Comparison of ENCODE assay signal across 8 cellular contexts in genomic region chr4:2793920-2794706, GRCh38. TPM values are rescaled to one million over a fixed set of nuclear protein-coding genes. Genes with fewer than 3 reads are reported as not detected.
DNase-seq lines count a peak whose midpoint lies in the region; ATAC-seq lines count a peak whose summit lies in the region.

No MANE protein-coding gene starts in this region.

- H3K36me3 Mint-ChIP-seq in dendritic cell treated with granulocyte-macrophage colony-stimulating factor and Interleukin-4, amounts not matched to agents 40 ng/mL and 50 ng/mL, for 4 days (ENCODE audit: low read depth) = peaks cover 59% of the 10 kb centered on the region

- no peaks in the 10 kb centered on the region for H3K27me3 Mint-ChIP-seq in dendritic cell treated with granulocyte-macrophage colony-stimulating factor and Interleukin-4, amounts not matched to agents 40 ng/mL and 50 ng/mL, for 4 days

- peaks cover 92% of the 10 kb centered on the region for H3K4me1 ChIP-seq in mononuclear cell (ENCODE audit: insufficient read depth, low read length)

- no peaks in the 10 kb centered on the region for H3K9me3 ChIP-seq in mononuclear cell (ENCODE audit: low read depth, low read length)

- ATAC-seq in HG03039 (IDR thresholded peaks at IDR 0.05; ENCODE audit: unreplicated experiment) = no peak

- H3K4me3 ChIP-seq in mononuclear cell (ENCODE audit: low read length) = peak overlapping the region; percentile 51

- H3K9me3 Mint-ChIP-seq in dendritic cell treated with granulocyte-macrophage colony-stimulating factor and Interleukin-4, amounts not matched to agents 40 ng/mL and 50 ng/mL, for 4 days = no peaks in the 10 kb centered on the region

- no peaks in the 10 kb centered on the region for H3K27me3 ChIP-seq in mononuclear cell (ENCODE audit: insufficient read depth, low read length)

- intact Hi-C loops in dendritic cell treated with granulocyte-macrophage colony-stimulating factor and Interleukin-4, amounts not matched to agents 40 ng/mL and 50 ng/mL, for 4 days (cut with micrococcal nuclease) = no loop called here

- H3K4me3 Mint-ChIP-seq in dendritic cell treated with granulocyte-macrophage colony-stimulating factor and Interleukin-4, amounts not matched to agents 40 ng/mL and 50 ng/mL, for 4 days = peak overlapping the region; percentile 88

- peak overlapping the region; percentile 94 for H3K27ac Mint-ChIP-seq in dendritic cell treated with granulocyte-macrophage colony-stimulating factor and Interleukin-4, amounts not matched to agents 40 ng/mL and 50 ng/mL, for 4 days

- H3K4me1 Mint-ChIP-seq in dendritic cell treated with granulocyte-macrophage colony-stimulating factor and Interleukin-4, amounts not matched to agents 40 ng/mL and 50 ng/mL, for 4 days (ENCODE audit: low read depth) = peaks cover 87% of the 10 kb centered on the region

- DNase-seq in H4 (ENCODE audit: low spot score) (peak; percentile 74), RPMI7951 (ENCODE audit: low read depth) (peak; percentile 71), iPS-NIHi11 (ENCODE audit: low spot score) (no peak), NCI-H1436 (lab: John Stamatoyannopoulos, UW) (no peak), NCI-H2107 (lab: John Stamatoyannopoulos, UW) (no peak)

RNA-seq across cellular contexts. Expression of gene SH3BP2, which starts 1.2 kb away (rescaled TPM):
- 10.9 and 17.7 TPM in 2 replicates for total RNA-seq in H4 (2014; rRNA removed; shearing (Covaris generic))
- 22.0 and 24.8 TPM in 2 replicates for total RNA-seq in RPMI7951 (2014; rRNA removed; shearing (Covaris generic))
- total RNA-seq in mononuclear cell = 134 TPM

RNA-seq across cellular contexts. Expression of gene TNIP2, which starts 38.0 kb away (rescaled TPM):
- total RNA-seq in H4 (2014; rRNA removed; shearing (Covaris generic)) = 45.7 and 46.8 TPM in 2 replicates
- 21.7 and 23.3 TPM in 2 replicates for total RNA-seq in RPMI7951 (2014; rRNA removed; shearing (Covaris generic))
- total RNA-seq in mononuclear cell = 53.8 TPM

RNA-seq across cellular contexts. Expression of gene ADD1, which starts 49.5 kb away (rescaled TPM):
- 117 and 125 TPM in 2 replicates for total RNA-seq in H4 (2014; rRNA removed; shearing (Covaris generic))
- total RNA-seq in RPMI7951 (2014; rRNA removed; shearing (Covaris generic)) = 115 and 136 TPM in 2 replicates
- total RNA-seq in mononuclear cell = 147 TPM

Comparison
In these comparisons a context has a peak if more than half of its experiments do, and no peak if none do; other contexts are left out.
1. DNase-seq: peak in H4 (single experiment) and RPMI7951 (single experiment); none in iPS-NIHi11 (single experiment), NCI-H1436 (single experiment) and NCI-H2107 (single experiment).